ENCODE assay signal across 1 cellular context in genomic region chr4:145732895-145733880, GRCh38.
A peak's percentile ranks its signal among the peaks of the same experiment; 100 is the strongest.
TF ChIP-seq lines count a peak whose summit lies in the region.

No MANE protein-coding gene starts in this region.

TF ChIP-seq in HEK293, 187 proteins besides CTCF, POLR2A, EP300 and RAD21 (continued from another document):
- TF ChIP-seq PATZ1 (tag by site-specific recombination; IDR thresholded peaks at IDR 0.05) (0 out of 2 replicates have a peak, but pooled peaks have one; percentile 70), ZNF394 (tag by site-specific recombination; IDR thresholded peaks at IDR 0.05; ENCODE audit: borderline replicate concordance) (0 out of 2 replicates have a peak, but pooled peaks have one; percentile 17), ZNF660 (tag by site-specific recombination; IDR thresholded peaks at IDR 0.05) (peak; percentile 50; the same call in 1 of the 2 replicates), IKZF3 (tag by site-specific recombination; IDR thresholded peaks at IDR 0.05) (0 out of 2 replicates have a peak, but pooled peaks have one; percentile 48), ZNF677 (tag by site-specific recombination; IDR thresholded peaks at IDR 0.05) (no peak), ZXDB (tag by site-specific recombination; IDR thresholded peaks at IDR 0.05) (peak; percentile 87), BCL11A (tag by site-specific recombination; IDR thresholded peaks at IDR 0.05; ENCODE audit: low read depth) (no peak), GLIS2 (tag by site-specific recombination; IDR thresholded peaks at IDR 0.05) (peak; percentile 91), KLF9 (tag by site-specific recombination; IDR thresholded peaks at IDR 0.05; ENCODE audit: low read depth) (peak; percentile 68), RBAK (tag by site-specific recombination; IDR thresholded peaks at IDR 0.05) (no peak), SP2 (tag by site-specific recombination; IDR thresholded peaks at IDR 0.05) (peak; percentile 77), SP7 (tag by site-specific recombination; IDR thresholded peaks at IDR 0.05) (peak; percentile 58; the same call in 1 of the 2 replicates), ZNF843 (tag by site-specific recombination; IDR thresholded peaks at IDR 0.05) (0 out of 2 replicates have a peak, but pooled peaks have one; percentile 41), ZNF341 (tag by site-specific recombination; IDR thresholded peaks at IDR 0.05; ENCODE audit: low read depth) (peak; percentile 83), ZNF561 (tag by site-specific recombination; IDR thresholded peaks at IDR 0.05; ENCODE audit: borderline replicate concordance) (no peak), ZNF513 (tag by site-specific recombination; IDR thresholded peaks at IDR 0.05) (peak; percentile 28; the same call in 1 of the 2 replicates), ZNF629 (tag by site-specific recombination; IDR thresholded peaks at IDR 0.05) (no peak), ZFHX2 (tag by site-specific recombination; conservative IDR thresholded peaks at IDR 0.05) (peak; percentile 99), ZBTB8A (tag by site-specific recombination; IDR thresholded peaks at IDR 0.05) (peak; percentile 82), ZNF555 (tag by site-specific recombination; conservative IDR thresholded peaks at IDR 0.05) (no peak), ZNF274 (IDR thresholded peaks at IDR 0.05; ENCODE audit: low read length) (no peak), ZNF274 (tag by site-specific recombination; IDR thresholded peaks at IDR 0.05; ENCODE audit: borderline replicate concordance) (no peak)
